Comparison of ENCODE assay signal across 23 cellular contexts in genomic region chr9:88828018-88828417, GRCh38.
"Had no signal": no experiment of that assay in that cellular context is flagged by ENCODE, and none has a peak within 500 bp of the region (broad histone marks: within the 10 kb centered on the region; RNA-seq: fewer than 3 reads in every experiment).

No MANE protein-coding gene starts in this region.

- H3K4me1 Mint-ChIP-seq: activated CD4-positive, alpha-beta T cell treated with anti-CD3 and anti-CD28 coated beads, Interleukin-2, amount 10 ng/mL, durations not matched to agents 24 days and 14 days; endodermal cell; immature natural killer cell had no signal

- H3K4me1 ChIP-seq: colonic mucosa, gastrocnemius medialis had no signal

- H3K27ac Mint-ChIP-seq: activated CD4-positive, alpha-beta T cell treated with anti-CD3 and anti-CD28 coated beads, Interleukin-2, amount 10 ng/mL, durations not matched to agents 24 days and 14 days; activated CD8-positive, alpha-beta T cell treated with anti-CD3 and anti-CD28 coated beads, Interleukin-2, amount 10 ng/mL, durations not matched to agents 7 days and 5 days; activated T-cell treated with anti-CD3 and anti-CD28 coated beads, Interleukin-2, amount 50 U/mL, for 24 hours; activated T-helper 2 cell treated with anti-CD3 and anti-CD28 coated beads, Interferon-gamma antibody, Interleukin-2, Interleukin-4, amounts not matched to agents 10 μg/mL and 5 μg/mL and 100 μg/mL, durations not matched to agents 14 hours and 24 hours and 36 hours; endodermal cell; immature natural killer cell; naive thymus-derived CD8-positive, alpha-beta T cell had no signal

- H3K4me3 ChIP-seq: colonic mucosa, gastrocnemius medialis, heart right ventricle, tibial nerve had no signal

- H3K36me3 Mint-ChIP-seq: brain; immature natural killer cell; naive thymus-derived CD8-positive, alpha-beta T cell had no signal

- H3K27ac ChIP-seq: colonic mucosa, epithelial cell of prostate had no signal

- H3K36me3 ChIP-seq: colonic mucosa, gastrocnemius medialis, heart right ventricle, tibial nerve had no signal

- H3K27me3 ChIP-seq: colonic mucosa, gastrocnemius medialis, tibial nerve had no signal

- H3K9me3 ChIP-seq: colonic mucosa, gastrocnemius medialis, heart right ventricle had no signal

- H3K9me3 Mint-ChIP-seq: activated T-cell treated with anti-CD3 and anti-CD28 coated beads, Interleukin-2, amount 50 U/mL, for 24 hours; activated T-helper 2 cell treated with anti-CD3 and anti-CD28 coated beads, Interferon-gamma antibody, Interleukin-2, Interleukin-4, amounts not matched to agents 10 μg/mL and 5 μg/mL and 100 μg/mL, durations not matched to agents 14 hours and 24 hours and 36 hours had no signal

- H3K4me3 Mint-ChIP-seq: activated CD4-positive, alpha-beta T cell treated with anti-CD3 and anti-CD28 coated beads, Interleukin-2, amount 10 ng/mL, durations not matched to agents 24 days and 14 days; activated CD8-positive, alpha-beta T cell treated with anti-CD3 and anti-CD28 coated beads, Interleukin-2, amount 10 ng/mL, durations not matched to agents 7 days and 5 days; activated T-cell treated with anti-CD3 and anti-CD28 coated beads, Interleukin-2, amount 50 U/mL, for 24 hours; endodermal cell; immature natural killer cell; naive thymus-derived CD8-positive, alpha-beta T cell had no signal

- ATAC-seq: activated CD8-positive, alpha-beta T cell treated with anti-CD3 and anti-CD28 coated beads, Interleukin-2, amount 10 ng/mL, durations not matched to agents 7 days and 5 days; naive thymus-derived CD8-positive, alpha-beta T cell; stimulated activated naive CD8-positive, alpha-beta T cell treated with anti-CD3 and anti-CD28 coated beads, Interleukin-15, Interleukin-2, amounts not matched to agents 100 U/mL and 50 U/mL, for 24 hours had no signal

- DNase-seq: activated CD4-positive, alpha-beta T cell treated with anti-CD3 and anti-CD28 coated beads, Interleukin-2, amount 10 ng/mL, durations not matched to agents 24 days and 14 days; activated CD8-positive, alpha-beta T cell treated with anti-CD3 and anti-CD28 coated beads, Interleukin-2, amount 10 ng/mL, durations not matched to agents 7 days and 5 days; activated naive CD4-positive, alpha-beta T cell treated with Interleukin-2 at 50 U/mL for 16 hours; activated T-cell treated with anti-CD3 and anti-CD28 coated beads, Interleukin-2, amount 50 U/mL, for 24 hours; central memory CD4-positive, alpha-beta T cell; colonic mucosa; endodermal cell; gastrocnemius medialis; heart right ventricle; immature natural killer cell; kidney glomerular epithelial cell; mesendoderm; naive thymus-derived CD8-positive, alpha-beta T cell; occipital lobe; posterior cingulate gyrus; stimulated activated naive CD8-positive, alpha-beta T cell treated with anti-CD3 and anti-CD28 coated beads, Interleukin-15, Interleukin-2, amounts not matched to agents 100 U/mL and 50 U/mL, for 24 hours; substantia nigra; T-helper 1 cell; T-helper 9 cell had no signal
